In genomic region chr10:17380016-17380415, GRCh38 we compare ENCODE assay signal across 24 cellular contexts.
"Had no signal": no experiment of that assay in that cellular context is flagged by ENCODE, and none has a peak within 500 bp of the region (broad histone marks: within the 10 kb centered on the region; RNA-seq: fewer than 3 reads in every experiment).

No MANE protein-coding gene starts in this region.

- H3K9me3 Mint-ChIP-seq: memory B cell; mesothelial cell of epicardium; nephron; stimulated activated naive B cell treated with anti-CD40 and anti-IgM and Interleukin-4, amounts not matched to agents 10 μg/mL and 1 μg/mL and 100 μg/mL, for 72 hours; stimulated activated naive CD8-positive, alpha-beta T cell treated with anti-CD3 and anti-CD28 coated beads, Interleukin-15, amount 100 ng/mL, for 72 hours had no signal

- ATAC-seq: left lobe of liver; naive thymus-derived CD4-positive, alpha-beta T cell; psoas muscle; right cardiac atrium; stimulated activated naive B cell treated with anti-CD40 and anti-IgM and Interleukin-4, amounts not matched to agents 10 μg/mL and 1 μg/mL and 100 μg/mL, for 72 hours; stimulated activated naive CD8-positive, alpha-beta T cell treated with anti-CD3 and anti-CD28 coated beads, Interleukin-15, amount 100 ng/mL, for 72 hours; upper lobe of right lung had no signal

- H3K27ac ChIP-seq: psoas muscle, sigmoid colon, spleen, suprapubic skin, transverse colon, upper lobe of right lung, uterus had no signal

- H3K27me3 ChIP-seq: sigmoid colon, spleen, suprapubic skin, transverse colon, upper lobe of right lung, uterus had no signal

- H3K27me3 Mint-ChIP-seq: naive thymus-derived CD4-positive, alpha-beta T cell; stimulated activated naive CD8-positive, alpha-beta T cell treated with anti-CD3 and anti-CD28 coated beads, Interleukin-15, amount 100 ng/mL, for 72 hours had no signal

- H3K4me3 ChIP-seq: coronary artery, lung, psoas muscle, sigmoid colon, spleen, suprapubic skin, transverse colon, upper lobe of right lung, uterus had no signal

- H3K4me1 ChIP-seq: psoas muscle, sigmoid colon, spleen, upper lobe of right lung, uterus had no signal

- DNase-seq: dermis blood vessel endothelial cell; effector memory CD4-positive, alpha-beta T cell; naive thymus-derived CD4-positive, alpha-beta T cell; nucleus accumbens; posterior cingulate gyrus; psoas muscle; right cardiac atrium; sigmoid colon; spleen; stimulated activated naive B cell treated with anti-CD40 and anti-IgM and Interleukin-4, amounts not matched to agents 10 μg/mL and 1 μg/mL and 100 μg/mL, for 72 hours; stimulated activated naive CD8-positive, alpha-beta T cell treated with anti-CD3 and anti-CD28 coated beads, Interleukin-15, amount 100 ng/mL, for 72 hours; transverse colon; upper lobe of right lung; uterus had no signal

- FAIRE-seq: endometrium, frontal cortex, keratinocyte had no signal

- H3K4me1 Mint-ChIP-seq: naive thymus-derived CD4-positive, alpha-beta T cell; stimulated activated naive B cell treated with anti-CD40 and anti-IgM and Interleukin-4, amounts not matched to agents 10 μg/mL and 1 μg/mL and 100 μg/mL, for 72 hours had no signal

- H3K36me3 ChIP-seq: sigmoid colon, spleen, suprapubic skin, transverse colon, upper lobe of right lung, uterus had no signal

- H3K4me3 Mint-ChIP-seq: memory B cell; mesothelial cell of epicardium; naive thymus-derived CD4-positive, alpha-beta T cell; nephron; stimulated activated naive B cell treated with anti-CD40 and anti-IgM and Interleukin-4, amounts not matched to agents 10 μg/mL and 1 μg/mL and 100 μg/mL, for 72 hours; stimulated activated naive CD8-positive, alpha-beta T cell treated with anti-CD3 and anti-CD28 coated beads, Interleukin-15, amount 100 ng/mL, for 72 hours had no signal

- H3K27ac Mint-ChIP-seq: memory B cell; mesothelial cell of epicardium; naive thymus-derived CD4-positive, alpha-beta T cell; stimulated activated naive B cell treated with anti-CD40 and anti-IgM and Interleukin-4, amounts not matched to agents 10 μg/mL and 1 μg/mL and 100 μg/mL, for 72 hours; stimulated activated naive CD8-positive, alpha-beta T cell treated with anti-CD3 and anti-CD28 coated beads, Interleukin-15, amount 100 ng/mL, for 72 hours had no signal

- H3K36me3 Mint-ChIP-seq: memory B cell; mesothelial cell of epicardium; stimulated activated naive B cell treated with anti-CD40 and anti-IgM and Interleukin-4, amounts not matched to agents 10 μg/mL and 1 μg/mL and 100 μg/mL, for 72 hours had no signal

- H3K9me3 ChIP-seq: psoas muscle, sigmoid colon, spleen, suprapubic skin, transverse colon, upper lobe of right lung, uterus had no signal
